In the genomic region with DNA sequence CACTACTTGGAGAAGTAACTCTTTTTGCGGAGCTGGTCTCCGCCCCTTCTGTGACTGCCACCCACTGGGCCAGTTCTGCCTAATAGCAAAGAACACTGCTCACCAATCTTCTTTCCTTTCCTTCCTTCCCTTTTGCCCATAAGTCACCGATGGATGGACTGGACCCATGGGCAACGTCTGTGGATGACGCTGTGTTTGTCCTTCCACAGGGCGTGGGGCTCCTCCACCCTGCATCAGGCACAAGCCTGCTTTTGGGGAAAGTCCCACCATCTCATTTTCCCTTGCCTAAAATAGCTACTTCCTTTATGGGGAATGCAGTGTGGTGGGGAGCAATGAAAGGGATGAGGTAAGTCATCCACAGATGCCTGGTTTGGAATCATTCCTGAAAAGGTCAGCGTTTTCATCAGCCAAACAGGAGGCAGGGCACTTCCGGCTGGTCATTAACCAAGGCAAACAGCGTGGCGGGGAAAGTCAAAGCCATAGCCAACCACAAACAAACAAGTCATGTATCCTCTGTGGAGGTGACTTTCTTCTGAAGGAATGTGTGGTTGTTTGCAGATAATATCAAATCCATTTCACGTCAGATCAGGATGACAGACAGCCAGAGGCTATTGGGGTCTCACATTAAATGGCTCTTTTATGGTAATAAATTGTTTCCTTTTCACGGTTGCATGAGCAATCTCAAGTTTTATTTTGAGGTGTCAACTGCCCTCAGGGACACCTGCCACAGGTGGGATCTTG, we compare ENCODE assay signal across 11 cellular contexts. TPM values are rescaled to one million over a fixed set of nuclear protein-coding genes. Genes with fewer than 3 reads are reported as not detected.
DNase-seq lines count a peak whose midpoint lies in the region; ATAC-seq and TF ChIP-seq lines count a peak whose summit lies in the region.
"Had no signal": no experiment of that assay in that cellular context is flagged by ENCODE, and none has a peak within 500 bp of the region (broad histone marks: within the 10 kb centered on the region; RNA-seq: fewer than 3 reads in every experiment).

No MANE protein-coding gene starts in this region.

- H3K4me1 Mint-ChIP-seq in progenitor cell of endocrine pancreas (ENCODE audit: low read depth), result peaks cover 19% of the 10 kb centered on the region

- TF ChIP-seq CTCF in progenitor cell of endocrine pancreas (IDR thresholded peaks at IDR 0.05; ENCODE audit: unreplicated experiment), result no peak

- DNase-seq in DMS153 treated with DMSO at 0.1 percent for 48 hours (lab: John Stamatoyannopoulos, UW; ENCODE audit: unreplicated experiment) (peak; percentile 19), NCI-H2196 treated with DMSO at 0.1 percent for 48 hours (lab: John Stamatoyannopoulos, UW; ENCODE audit: unreplicated experiment) (peak; percentile 73), epidermal melanocyte (ENCODE audit: insufficient read length, low spot score) (peak; percentile 42), progenitor cell of endocrine pancreas (ENCODE audit: low spot score, unreplicated experiment) (no peak), putamen (ENCODE audit: low spot score) (no peak), NOMO-1 (lab: John Stamatoyannopoulos, UW; ENCODE audit: unreplicated experiment in 2 of 2) (no peak), retina (no peak)
- DNase-seq: NCI-H1436 treated with DMSO at 0.1 percent for 48 hours had no signal

- H3K27ac Mint-ChIP-seq in progenitor cell of endocrine pancreas, result peak overlapping the region; percentile 75
- H3K27ac Mint-ChIP-seq: activated T-helper 2 cell treated with anti-CD3 and anti-CD28 coated beads, Interferon-gamma antibody, Interleukin-2, Interleukin-4, amounts not matched to agents 10 μg/mL and 5 μg/mL and 100 μg/mL, durations not matched to agents 14 hours and 24 hours and 36 hours had no signal

- no peak for ATAC-seq in HG02759 (IDR thresholded peaks at IDR 0.05; ENCODE audit: unreplicated experiment)

- no peaks in the 10 kb centered on the region for H3K9me3 Mint-ChIP-seq in progenitor cell of endocrine pancreas (ENCODE audit: low read depth)
- H3K9me3 Mint-ChIP-seq: activated T-helper 2 cell treated with anti-CD3 and anti-CD28 coated beads, Interferon-gamma antibody, Interleukin-2, Interleukin-4, amounts not matched to agents 10 μg/mL and 5 μg/mL and 100 μg/mL, durations not matched to agents 14 hours and 24 hours and 36 hours had no signal

- H3K36me3 Mint-ChIP-seq in progenitor cell of endocrine pancreas (ENCODE audit: insufficient read depth), result no peaks in the 10 kb centered on the region

- no peak overlapping the region for H3K4me3 Mint-ChIP-seq in progenitor cell of endocrine pancreas (ENCODE audit: low read depth)
- H3K4me3 Mint-ChIP-seq: neural progenitor cell had no signal

- H3K27me3 Mint-ChIP-seq in progenitor cell of endocrine pancreas, result peaks cover 6% of the 10 kb centered on the region

RNA-seq across cellular contexts. Expression of gene MED9, which starts 30.7 kb away (rescaled TPM):
- total RNA-seq in progenitor cell of endocrine pancreas, result 17.0 and 17.7 TPM in 2 replicates

RNA-seq across cellular contexts. Expression of gene RASD1, which starts 50.1 kb away (rescaled TPM):
- total RNA-seq in progenitor cell of endocrine pancreas, result 4.6 and 5.6 TPM in 2 replicates

Comparison
In these comparisons a context has a peak if more than half of its experiments do, and no peak if none do; other contexts are left out.
1. DNase-seq: peak in DMS153 treated with DMSO at 0.1 percent for 48 hours (single experiment), NCI-H2196 treated with DMSO at 0.1 percent for 48 hours (single experiment) and epidermal melanocyte (single experiment); none in progenitor cell of endocrine pancreas (single experiment), putamen (single experiment), NOMO-1 (0 of 2) and retina (single experiment).